Comparison of ENCODE assay signal across 1 cellular context in the genomic region with DNA sequence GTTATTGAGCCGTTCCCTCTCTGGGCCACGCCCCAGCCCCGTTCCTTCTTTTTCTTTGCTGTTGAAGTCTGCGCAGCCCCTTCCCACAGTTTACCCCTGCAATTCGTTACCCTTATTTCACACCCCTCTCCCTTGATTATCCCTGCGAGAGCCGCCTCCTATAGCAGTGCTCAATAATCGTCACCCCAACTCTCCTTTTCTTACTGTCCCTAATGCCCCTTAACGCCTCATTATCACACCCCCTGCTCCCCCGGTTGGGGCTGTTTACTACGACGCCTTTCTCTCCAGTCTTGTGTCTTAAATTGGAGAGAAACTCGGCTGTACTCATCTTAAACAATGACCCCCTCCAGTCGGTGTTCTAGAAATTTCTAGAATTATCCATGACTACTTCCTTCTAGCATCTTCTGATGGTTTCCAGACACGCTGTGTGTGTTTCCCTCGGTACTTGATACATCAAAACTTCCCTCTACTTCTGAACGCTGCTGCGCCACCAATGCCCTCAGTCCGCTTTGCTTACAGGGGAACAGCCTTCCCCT.
TF ChIP-seq lines count a peak whose summit lies in the region.

No MANE protein-coding gene starts in this region.

TF ChIP-seq in GM23338, 12 proteins besides CTCF, POLR2A, EP300 and RAD21 (continued from another document):
- TF ChIP-seq ZNF462 (CRISPR knock-in tag; IDR thresholded peaks at IDR 0.05) = no peak
- no peak for TF ChIP-seq CREB1 (CRISPR knock-in tag; IDR thresholded peaks at IDR 0.05; ENCODE audit: low read depth)
- TF ChIP-seq ZNF114 (CRISPR knock-in tag; IDR thresholded peaks at IDR 0.05) = no peak
- no peak for TF ChIP-seq EZH2phosphoT487 (IDR thresholded peaks at IDR 0.05; ENCODE audit: unreplicated experiment)
- no peak for TF ChIP-seq POLR2AphosphoS5 (IDR thresholded peaks at IDR 0.05; ENCODE audit: low read depth)
- no peak for TF ChIP-seq NANOG (IDR thresholded peaks at IDR 0.05; ENCODE audit: borderline replicate concordance)
- no peak for TF ChIP-seq EZH2 (IDR thresholded peaks at IDR 0.05; ENCODE audit: low read depth, unreplicated experiment)
- no peak for TF ChIP-seq ZNF331 (CRISPR knock-in tag; IDR thresholded peaks at IDR 0.05; ENCODE audit: low read depth)
- TF ChIP-seq, protein P1, sequence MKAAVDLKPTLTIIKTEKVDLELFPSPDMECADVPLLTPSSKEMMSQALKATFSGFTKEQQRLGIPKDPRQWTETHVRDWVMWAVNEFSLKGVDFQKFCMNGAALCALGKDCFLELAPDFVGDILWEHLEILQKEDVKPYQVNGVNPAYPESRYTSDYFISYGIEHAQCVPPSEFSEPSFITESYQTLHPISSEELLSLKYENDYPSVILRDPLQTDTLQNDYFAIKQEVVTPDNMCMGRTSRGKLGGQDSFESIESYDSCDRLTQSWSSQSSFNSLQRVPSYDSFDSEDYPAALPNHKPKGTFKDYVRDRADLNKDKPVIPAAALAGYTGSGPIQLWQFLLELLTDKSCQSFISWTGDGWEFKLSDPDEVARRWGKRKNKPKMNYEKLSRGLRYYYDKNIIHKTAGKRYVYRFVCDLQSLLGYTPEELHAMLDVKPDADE (IDR thresholded peaks at IDR 0.05) = no peak
- TF ChIP-seq JUNB (IDR thresholded peaks at IDR 0.05; ENCODE audit: unreplicated experiment) = no peak
